ENCODE assay signal across 17 cellular contexts in the genomic region with DNA sequence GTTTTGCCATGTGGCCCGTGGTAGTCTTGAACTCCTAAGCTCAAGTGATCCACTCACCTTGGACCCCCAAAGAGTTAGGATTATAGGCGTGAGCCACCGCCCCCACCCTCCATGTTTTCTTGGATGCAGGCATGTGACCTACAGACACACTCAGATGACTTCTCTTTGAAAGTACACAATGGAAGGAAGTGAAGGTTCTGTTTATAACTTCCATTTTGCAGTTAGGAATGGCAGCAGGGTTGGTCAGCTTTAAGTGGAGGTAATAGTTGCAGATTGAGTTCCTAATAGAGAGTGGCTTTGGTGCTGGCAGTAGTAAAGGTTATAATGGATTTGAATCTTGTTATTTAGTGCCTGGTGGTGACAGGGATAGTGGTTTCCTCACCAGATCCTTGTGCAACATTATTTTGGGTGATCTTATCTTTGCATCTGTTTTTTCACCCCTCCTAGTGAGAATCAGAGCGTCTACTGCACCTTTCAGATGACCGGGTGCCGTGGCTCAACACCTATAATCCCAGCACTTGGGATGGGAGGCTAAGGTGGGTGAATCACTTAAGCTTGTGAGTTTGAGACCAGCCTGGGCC. TPM values are rescaled to one million over a fixed set of nuclear protein-coding genes. Genes with fewer than 3 reads are reported as not detected.
A peak's percentile ranks its signal among the peaks of the same experiment; 100 is the strongest.
DNase-seq lines count a peak whose midpoint lies in the region; ATAC-seq and TF ChIP-seq lines count a peak whose summit lies in the region.
"Had no signal": no experiment of that assay in that cellular context is flagged by ENCODE, and none has a peak within 500 bp of the region (broad histone marks: within the 10 kb centered on the region; RNA-seq: fewer than 3 reads in every experiment).

No MANE protein-coding gene starts in this region.

- H3K27me3 Mint-ChIP-seq in H9 (ENCODE audit: low read depth) (no peaks in the 10 kb centered on the region), osteocyte (ENCODE audit: unreplicated experiment) (no peaks in the 10 kb centered on the region)
- H3K27me3 Mint-ChIP-seq: CD8-positive, alpha-beta memory T cell; IgD-negative memory B cell had no signal

- peaks cover 7 to 13% of the 10 kb centered on the region in 2 experiments; a peak in 3 of 4 replicates for H3K4me1 Mint-ChIP-seq in H9
- H3K4me1 Mint-ChIP-seq in osteocyte (ENCODE audit: unreplicated experiment): peaks cover 3% of the 10 kb centered on the region

- H3K9me3 ChIP-seq in H9 (ENCODE audit: control insufficient read depth, low read depth, low read length) (no peaks in the 10 kb centered on the region), neuronal stem cell (replicated peaks in 1 of 2; ENCODE audit: control insufficient read depth in 2 of 2, insufficient read depth in 1 of 2, low read depth in 1 of 2, low read length in 2 of 2) (no peaks in the 10 kb centered on the region)
- H3K9me3 ChIP-seq: BLaER1 had no signal

- ATAC-seq in GM21825 (IDR thresholded peaks at IDR 0.05; ENCODE audit: unreplicated experiment): no peak
- ATAC-seq: PC-3 had no signal

- H2BK12ac ChIP-seq in H9 (ENCODE audit: insufficient read length, low read depth, low read length) (no peak overlapping the region), neuronal stem cell (ENCODE audit: low read length) (no peak overlapping the region)

- H3K4me3 Mint-ChIP-seq in H9: no peak overlapping the region
- H3K4me3 Mint-ChIP-seq in osteocyte (ENCODE audit: unreplicated experiment): no peak overlapping the region
- H3K4me3 Mint-ChIP-seq: CD8-positive, alpha-beta memory T cell; IgD-negative memory B cell had no signal

- H3K27me3 ChIP-seq in H9 (ENCODE audit: insufficient read depth, low read length) (no peaks in the 10 kb centered on the region), neuronal stem cell (ENCODE audit: control insufficient read depth in 3 of 3, insufficient read depth in 3 of 3, low read depth in 1 of 3, low read length in 3 of 3) (no peaks in the 10 kb centered on the region)
- H3K27me3 ChIP-seq: BLaER1 had no signal

- H4K5ac ChIP-seq in H9 (ENCODE audit: insufficient read length, low read depth, low read length): no peak overlapping the region

- DNase-seq in H9 (no peak), MV-4-11 (lab: John Stamatoyannopoulos, UW) (peak; percentile 36), choroid plexus epithelial cell (ENCODE audit: low read depth) (peak; percentile 35), neuronal stem cell (ENCODE audit: low spot score) (no peak), cortex of kidney (lab: John Stamatoyannopoulos, UW) (no peak), osteocyte (ENCODE audit: extremely low spot score, unreplicated experiment) (no peak)
- DNase-seq: CD8-positive, alpha-beta memory T cell; H7; NCI-H1105; NCI-H187; NCI-H69; PC-3 had no signal

- H3K18ac ChIP-seq in H9 (ENCODE audit: insufficient read length, low read depth, low read length) (no peak overlapping the region), neuronal stem cell (ENCODE audit: low read length) (no peak overlapping the region)

- H3K36me3 Mint-ChIP-seq in H9 (ENCODE audit: insufficient read depth in 1 of 3, low read depth in 3 of 3) (peaks cover 7 to 35% (median 17%) of the 10 kb centered on the region in 3 experiments; a peak in 6 of 7 replicates), osteocyte (ENCODE audit: unreplicated experiment) (peaks cover 7% of the 10 kb centered on the region)

- H3K9ac ChIP-seq in H9 (ENCODE audit: extremely low read depth, insufficient read length, low read length) (no peak overlapping the region), neuronal stem cell (ENCODE audit: low read depth, low read length, poor library complexity) (no peak overlapping the region)
- H3K9ac ChIP-seq: BLaER1 had no signal

- no peak overlapping the region for H2BK120ac ChIP-seq in H9 (ENCODE audit: low read depth, low read length, poor library complexity, severe bottlenecking)
- no peak overlapping the region for H2BK120ac ChIP-seq in neuronal stem cell (ENCODE audit: low read depth, low read length)

- H3K23me2 ChIP-seq in H9 (ENCODE audit: insufficient read length, low read depth, low read length, poor library complexity, severe bottlenecking): no peaks in the 10 kb centered on the region

- no peak overlapping the region for H3K4me3 ChIP-seq in choroid plexus epithelial cell (ENCODE audit: low read depth, low read length)
- H3K4me3 ChIP-seq in neuronal stem cell (ENCODE audit: low read length in 2 of 2): no peak overlapping the region
- H3K4me3 ChIP-seq: BLaER1 had no signal

- H3K14ac ChIP-seq in H9 (ENCODE audit: insufficient read depth, low read length): no peak overlapping the region
- no peak overlapping the region for H3K14ac ChIP-seq in neuronal stem cell (ENCODE audit: low read length)

- H3K27ac Mint-ChIP-seq in H9 (peak overlapping the region in 2 of 3 experiments; percentile 42 to 79; a peak in 4 of 7 replicates), osteocyte (ENCODE audit: unreplicated experiment) (no peak overlapping the region)
- H3K27ac Mint-ChIP-seq: IgD-negative memory B cell had no signal

- H3K23ac ChIP-seq in H9 (ENCODE audit: insufficient read length, low read depth, low read length): no peak overlapping the region
- H3K23ac ChIP-seq in neuronal stem cell (ENCODE audit: low read depth, low read length, poor library complexity): no peak overlapping the region

- no peak overlapping the region for H3K56ac ChIP-seq in H9 (ENCODE audit: insufficient read length, low read depth, low read length)

- peaks cover 4 to 58% of the 10 kb centered on the region in 2 donors for H3K36me3 ChIP-seq in neuronal stem cell (replicated peaks in 1 of 2; ENCODE audit: control insufficient read depth in 2 of 2, insufficient read depth in 2 of 2, low read length in 2 of 2)

- no peak for TF ChIP-seq CTCF in H9 (conservative IDR thresholded peaks at IDR 0.05)
- no peak for TF ChIP-seq CTCF in choroid plexus epithelial cell (conservative IDR thresholded peaks at IDR 0.05; ENCODE audit: low read depth, low read length)
- no peak for TF ChIP-seq CTCF in osteocyte (IDR thresholded peaks at IDR 0.05)

- H3K27ac ChIP-seq in H9 (ENCODE audit: insufficient read length, low read depth, low read length) (no peak overlapping the region), neuronal stem cell (replicated peaks; ENCODE audit: low read length) (no peak overlapping the region)
- H3K27ac ChIP-seq: BLaER1 had no signal

- H4K20me1 ChIP-seq in H9 (ENCODE audit: control insufficient read depth, insufficient read depth, insufficient read length): no peaks in the 10 kb centered on the region

- no peak overlapping the region for H2AFZ ChIP-seq in H9 (ENCODE audit: low read length)
- H2AFZ ChIP-seq in neuronal stem cell (ENCODE audit: low read length): no peak overlapping the region

- no peak overlapping the region for H2BK20ac ChIP-seq in H9 (ENCODE audit: low read depth, low read length, poor library complexity, severe bottlenecking)

- H3T11ph ChIP-seq in H9 (ENCODE audit: low read length): no peak overlapping the region

- peaks cover 41% of the 10 kb centered on the region; the same call in 1 of the 2 replicates for H3K79me2 ChIP-seq in H9 (ENCODE audit: insufficient read depth, low read length)

- H3K4ac ChIP-seq in H9 (ENCODE audit: low read depth, low read length) (no peak overlapping the region), neuronal stem cell (ENCODE audit: low read length) (no peak overlapping the region)

- no CpG with 5 or more reads among the region's 6 CpGs for WGBS in H9 (ENCODE audit: extremely low coverage, insufficient read length, low lambda C conversion rate)
- no CpG with 5 or more reads among the region's 6 CpGs for WGBS in neuronal stem cell (ENCODE audit: extremely low coverage in 2 of 2, insufficient read length in 2 of 2, insufficient replicate concordance in 1 of 2), 2 donors

- no peaks in the 10 kb centered on the region for H3K4me1 ChIP-seq in H9 (ENCODE audit: insufficient read depth, low read length)
- no peaks in the 10 kb centered on the region for H3K4me1 ChIP-seq in neuronal stem cell (ENCODE audit: control insufficient read depth in 2 of 2, insufficient read depth in 1 of 2, low read depth in 1 of 2, low read length in 2 of 2)

- no peak overlapping the region for H4K8ac ChIP-seq in H9 (replicated peaks; ENCODE audit: insufficient read length, low read depth, low read length)
- no peak overlapping the region for H4K8ac ChIP-seq in neuronal stem cell (ENCODE audit: low read depth, low read length)

- H3K79me1 ChIP-seq in H9 (ENCODE audit: insufficient read depth, low read depth, low read length, poor library complexity, severe bottlenecking) (peaks cover 4% of the 10 kb centered on the region), neuronal stem cell (ENCODE audit: low read depth, low read length) (peaks cover 12% of the 10 kb centered on the region)

- no peak overlapping the region for H2BK15ac ChIP-seq in H9 (ENCODE audit: low read depth, low read length)
- no peak overlapping the region for H2BK15ac ChIP-seq in neuronal stem cell (ENCODE audit: low read length)

- H2BK5ac ChIP-seq in H9 (ENCODE audit: insufficient read length, low read length): no peak overlapping the region
- no peak overlapping the region for H2BK5ac ChIP-seq in neuronal stem cell (ENCODE audit: low read length)

- no peaks in the 10 kb centered on the region for H3K9me3 Mint-ChIP-seq in H9
- no peaks in the 10 kb centered on the region for H3K9me3 Mint-ChIP-seq in osteocyte (ENCODE audit: unreplicated experiment)
- H3K9me3 Mint-ChIP-seq: CD8-positive, alpha-beta memory T cell; IgD-negative memory B cell had no signal

- H4K91ac ChIP-seq in H9 (ENCODE audit: insufficient read length, low read depth, low read length) (no peak overlapping the region), neuronal stem cell (ENCODE audit: low read depth, low read length, poor library complexity) (peak overlapping the region; percentile 30)

- H2AK5ac ChIP-seq in H9 (ENCODE audit: insufficient read length, low read length) (no peak overlapping the region), neuronal stem cell (ENCODE audit: low read depth, low read length) (no peak overlapping the region)

- H3K4me2 ChIP-seq in H9 (ENCODE audit: insufficient read depth, insufficient read length, low read length): no peak overlapping the region
- no peak overlapping the region for H3K4me2 ChIP-seq in neuronal stem cell (ENCODE audit: insufficient read depth, low read length, poor library complexity, severe bottlenecking)
- H3K4me2 ChIP-seq: BLaER1 had no signal

RNA-seq across cellular contexts. Expression of gene LARP4, which starts 15.3 kb away (rescaled TPM):
- 82.3 and 87.1 TPM in 2 replicates for total RNA-seq in H9 (2021)
- polyA plus RNA-seq in neuronal stem cell (2013, experiment 1 of 2): 26.8 TPM
- polyA plus RNA-seq in neuronal stem cell (2013, experiment 2 of 2): 26.7 TPM
- 42.1 and 48.2 TPM in 2 replicates for total RNA-seq in osteocyte

RNA-seq across cellular contexts. Expression of gene FAM186A, which starts 19.6 kb away (rescaled TPM):
- total RNA-seq in H9 (2021) (not detected in 2 replicates), osteocyte (not detected in 2 replicates)
- not detected for polyA plus RNA-seq in neuronal stem cell (2013, experiment 1 of 2)
- polyA plus RNA-seq in neuronal stem cell (2013, experiment 2 of 2): not detected
- total RNA-seq: CD8-positive, alpha-beta memory T cell; H7; HT-29; PC-3 had no signal
- polyA plus RNA-seq: AG04450; CD8-positive, alpha-beta memory T cell; IgD-negative memory B cell had no signal

Comparison
In these comparisons a context has a peak if more than half of its experiments do, and no peak if none do; other contexts are left out.
1. DNase-seq: peak in MV-4-11 (single experiment) and choroid plexus epithelial cell (single experiment); none in H9 (single experiment), neuronal stem cell (single experiment), cortex of kidney (single experiment) and osteocyte (single experiment).